ENCODE assay signal across 8 cellular contexts in the genomic region with DNA sequence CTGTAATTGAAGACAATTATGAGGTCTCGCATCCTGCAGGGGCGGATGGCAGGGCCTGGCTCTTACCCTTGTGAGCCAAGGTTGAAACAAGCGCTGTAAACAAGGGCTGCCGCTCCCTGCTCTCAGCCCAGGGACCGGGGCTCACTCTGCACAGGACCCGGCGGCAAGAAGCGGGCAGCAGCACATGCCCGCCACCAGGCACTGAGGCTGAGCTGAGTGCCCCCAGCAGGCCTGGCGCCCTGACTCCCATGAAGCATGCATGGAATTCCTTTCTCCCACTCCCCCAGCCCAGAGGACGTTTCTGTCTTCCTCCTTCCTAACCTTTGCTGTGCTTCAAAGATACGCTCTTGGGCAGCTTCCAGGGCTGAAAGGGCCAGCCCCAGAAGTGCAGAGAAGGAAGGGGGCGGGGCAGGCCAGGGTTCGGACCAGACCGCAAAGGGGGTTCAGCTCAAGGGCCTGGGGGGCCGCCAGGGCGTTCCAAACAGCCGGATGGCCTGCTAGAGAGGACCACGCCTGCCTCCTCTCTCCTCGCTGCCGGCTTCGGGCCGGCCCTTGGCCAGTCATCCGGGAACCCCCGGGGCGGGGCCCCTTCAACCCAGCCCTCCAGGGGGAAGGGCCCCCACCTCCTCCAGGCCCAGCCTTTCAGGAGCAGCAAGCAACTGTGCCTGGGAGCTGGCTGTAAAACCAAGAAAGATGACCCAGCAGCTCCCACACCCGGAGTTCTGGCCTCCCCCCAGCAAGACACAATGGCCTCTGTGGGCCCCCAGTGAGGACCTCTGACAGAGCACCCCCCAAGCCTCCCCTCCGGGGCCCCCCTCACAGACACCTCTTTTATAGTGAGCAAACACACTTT.
A peak's percentile ranks its signal among the peaks of the same experiment; 100 is the strongest.
DNase-seq lines count a peak whose midpoint lies in the region; FAIRE-seq and TF ChIP-seq lines count a peak whose summit lies in the region.

No MANE protein-coding gene starts in this region.

- H3K4me1 Mint-ChIP-seq in activated T-helper 1 cell treated with anti-CD3 and anti-CD28 coated beads, Interleukin-12 subunit alpha, Interleukin-12 subunit beta, Interleukin-2, Interleukin-4 antibody, amounts not matched to agents 30 ng/mL and 10 ng/mL and 1 ng/mL, durations not matched to agents 14 hours and 24 hours and 36 hours (ENCODE audit: low read depth) = peaks cover 5% of the 10 kb centered on the region

- no peaks in the 10 kb centered on the region for H3K9me1 ChIP-seq in endothelial cell of umbilical vein (replicated peaks; ENCODE audit: control insufficient read depth, extremely low read depth, insufficient read depth, low read length)

- H3K4me3 Mint-ChIP-seq in activated T-helper 1 cell treated with anti-CD3 and anti-CD28 coated beads, Interleukin-12 subunit alpha, Interleukin-12 subunit beta, Interleukin-2, Interleukin-4 antibody, amounts not matched to agents 30 ng/mL and 10 ng/mL and 1 ng/mL, durations not matched to agents 14 hours and 24 hours and 36 hours = no peak overlapping the region

- DNase-seq in GM19240 (ENCODE audit: insufficient read length, low spot score) (peak; percentile 48), SJCRH30 (peak; percentile 97 to 98), endothelial cell of umbilical vein (ENCODE audit: low read depth, low spot score) (peak; percentile 91), mesenchymal stem cell (peak; percentile 95), DMS53 (lab: John Stamatoyannopoulos, UW) (no peak), NCI-H774 (lab: John Stamatoyannopoulos, UW) (no peak)
- no peak for DNase-seq in activated T-helper 1 cell treated with anti-CD3 and anti-CD28 coated beads, Interleukin-12 subunit alpha, Interleukin-12 subunit beta, Interleukin-2, Interleukin-4 antibody, amounts not matched to agents 30 ng/mL and 10 ng/mL and 1 ng/mL, durations not matched to agents 14 hours and 24 hours and 36 hours (ENCODE audit: low spot score)

- H2BK5ac ChIP-seq in mesenchymal stem cell (ENCODE audit: low read depth, low read length, poor library complexity, severe bottlenecking) = peak overlapping the region; percentile 79

- H3K23ac ChIP-seq in mesenchymal stem cell (ENCODE audit: low read length in 2 of 2) = peak overlapping the region in 1 of 2 experiments; percentile 70

- H3K79me2 ChIP-seq in endothelial cell of umbilical vein (ENCODE audit: control insufficient read depth, insufficient read depth, low read length) = peaks cover 97% of the 10 kb centered on the region

- H3K4me1 ChIP-seq in SJCRH30 = peaks cover 18% of the 10 kb centered on the region
- peaks cover 97% of the 10 kb centered on the region for H3K4me1 ChIP-seq in endothelial cell of umbilical vein (ENCODE audit: control insufficient read depth, extremely low read depth, insufficient read depth, low read length)
- peaks cover 85% of the 10 kb centered on the region for H3K4me1 ChIP-seq in mesenchymal stem cell (ENCODE audit: control insufficient read depth, insufficient read depth, low read depth, low read length)

- intact Hi-C loops in endothelial cell of umbilical vein (cut with micrococcal nuclease) = loop anchor here (1.0 to 2.0 kb wide), 2 partner anchors 10 to 178 kb away; no protein-coding TSS in a partner anchor
- intact Hi-C loops in activated T-helper 1 cell treated with anti-CD3 and anti-CD28 coated beads, Interleukin-12 subunit alpha, Interleukin-12 subunit beta, Interleukin-2, Interleukin-4 antibody, amounts not matched to agents 30 ng/mL and 10 ng/mL and 1 ng/mL, durations not matched to agents 14 hours and 24 hours and 36 hours (cut with micrococcal nuclease) = no loop called here

- peak; percentile 63 for TF ChIP-seq POLR2A in endothelial cell of umbilical vein (IDR thresholded peaks at IDR 0.05; ENCODE audit: low read depth, low read length)

- H3K36me3 Mint-ChIP-seq in activated T-helper 1 cell treated with anti-CD3 and anti-CD28 coated beads, Interleukin-12 subunit alpha, Interleukin-12 subunit beta, Interleukin-2, Interleukin-4 antibody, amounts not matched to agents 30 ng/mL and 10 ng/mL and 1 ng/mL, durations not matched to agents 14 hours and 24 hours and 36 hours (ENCODE audit: low read depth) = peaks cover 2% of the 10 kb centered on the region

- peak overlapping the region in 1 of 2 experiments; percentile 57 for H3K14ac ChIP-seq in mesenchymal stem cell (ENCODE audit: low read length in 2 of 2)

- 2% methylated on average over 27 of the region's 28 CpGs for WGBS in mesenchymal stem cell

- H4K20me1 ChIP-seq in endothelial cell of umbilical vein (replicated peaks; ENCODE audit: control insufficient read depth, extremely low read depth, insufficient read depth, low read length) = peaks cover 2% of the 10 kb centered on the region

- peak overlapping the region; percentile 80 for H4K8ac ChIP-seq in mesenchymal stem cell (ENCODE audit: low read length)

- peak overlapping the region; percentile 69 for H2BK15ac ChIP-seq in mesenchymal stem cell (ENCODE audit: low read depth, poor library complexity, severe bottlenecking)

- H3K27ac ChIP-seq in SJCRH30 (peak overlapping the region; percentile 26), endothelial cell of umbilical vein (ENCODE audit: insufficient read depth, low read depth, low read length) (peak overlapping the region; percentile 94), mesenchymal stem cell (ENCODE audit: low read length, poor library complexity, severe bottlenecking) (peak overlapping the region; percentile 97), temporal lobe (ENCODE audit: low read depth, low read length) (peak overlapping the region; percentile 92)

- peak overlapping the region; percentile 74 to 99 for H3K18ac ChIP-seq in mesenchymal stem cell (ENCODE audit: low read depth in 1 of 2, low read length in 2 of 2)

- H3K27me3 ChIP-seq in SJCRH30 (peaks cover under 1% of the 10 kb centered on the region; the same call in 1 of the 2 replicates), endothelial cell of umbilical vein (ENCODE audit: control insufficient read depth in 2 of 2, insufficient read depth in 2 of 2, low read length in 2 of 2) (no peaks in the 10 kb centered on the region), mesenchymal stem cell (ENCODE audit: control insufficient read depth in 1 of 2, insufficient read depth in 1 of 2, low read length in 2 of 2) (no peaks in the 10 kb centered on the region)

- H3K27me3 Mint-ChIP-seq in activated T-helper 1 cell treated with anti-CD3 and anti-CD28 coated beads, Interleukin-12 subunit alpha, Interleukin-12 subunit beta, Interleukin-2, Interleukin-4 antibody, amounts not matched to agents 30 ng/mL and 10 ng/mL and 1 ng/mL, durations not matched to agents 14 hours and 24 hours and 36 hours (ENCODE audit: insufficient read depth) = peaks cover 3% of the 10 kb centered on the region

- POLR2A ChIA-PET in endothelial cell of umbilical vein (lab: Charles Lee) = interaction anchor here (1.1 kb wide), 1 partner anchor 9 kb away, joined by 3 read pairs; no protein-coding TSS in a partner anchor

- CTCF ChIA-PET in endothelial cell of umbilical vein (lab: Charles Lee) = interaction anchor here (0.9 to 3.7 kb wide), 6 partner anchors 9 to 177 kb away, joined by 3 to 34 read pairs (median 4); no protein-coding TSS in a partner anchor

- peak; percentile 98 for FAIRE-seq in endothelial cell of umbilical vein (lab: Jason Lieb, UNC)

- TF ChIP-seq CTCF in endothelial cell of umbilical vein (IDR thresholded peaks at IDR 0.05; ENCODE audit: extremely low read depth in 1 of 2, insufficient read depth in 1 of 2, low read depth in 1 of 2, low read length in 2 of 2) = peak in 1 of 2 donors; percentile 31

- H3K79me1 ChIP-seq in mesenchymal stem cell (replicated peaks; ENCODE audit: low read length, poor library complexity, severe bottlenecking) = no peaks in the 10 kb centered on the region

- H2AFZ ChIP-seq in endothelial cell of umbilical vein (ENCODE audit: low read depth, low read length) = no peak overlapping the region
- H2AFZ ChIP-seq in mesenchymal stem cell (ENCODE audit: low read depth, low read length) = no peak overlapping the region

- H3K9me3 ChIP-seq in SJCRH30 (replicated peaks) (no peaks in the 10 kb centered on the region), endothelial cell of umbilical vein (replicated peaks; ENCODE audit: control insufficient read depth, insufficient read depth, low read length) (no peaks in the 10 kb centered on the region), mesenchymal stem cell (ENCODE audit: control insufficient read depth, low read length) (no peaks in the 10 kb centered on the region)

- peak overlapping the region; percentile 85 for H4K91ac ChIP-seq in mesenchymal stem cell (ENCODE audit: low read length)

- H3K9ac ChIP-seq in endothelial cell of umbilical vein (replicated peaks; ENCODE audit: extremely low read depth, insufficient read depth, low read length) (peak overlapping the region; percentile 72), mesenchymal stem cell (ENCODE audit: low read length) (peak overlapping the region; percentile 86)

- dilution Hi-C loops in endothelial cell of umbilical vein (cut with MboI; ENCODE audit: extremely low pct_ligation_motif_present, low sequenced_read_pairs) = no loop called here

- H3K9me3 Mint-ChIP-seq in activated T-helper 1 cell treated with anti-CD3 and anti-CD28 coated beads, Interleukin-12 subunit alpha, Interleukin-12 subunit beta, Interleukin-2, Interleukin-4 antibody, amounts not matched to agents 30 ng/mL and 10 ng/mL and 1 ng/mL, durations not matched to agents 14 hours and 24 hours and 36 hours = no peaks in the 10 kb centered on the region

- H3K4me3 ChIP-seq in SJCRH30 (peak overlapping the region; percentile 50), endothelial cell of umbilical vein (replicated peaks in 1 of 3; ENCODE audit: insufficient read depth in 1 of 3, low read depth in 1 of 3, low read length in 3 of 3) (peak overlapping the region in 2 of 3 experiments; percentile 24 to 61), mesenchymal stem cell (ENCODE audit: insufficient read depth in 1 of 2, low read depth in 1 of 2, low read length in 2 of 2) (peak overlapping the region; percentile 40 to 80)

- H3K4me2 ChIP-seq in endothelial cell of umbilical vein (ENCODE audit: insufficient read depth, low read length) (peak overlapping the region; percentile 62), mesenchymal stem cell (ENCODE audit: low read length, poor library complexity, severe bottlenecking) (peak overlapping the region; percentile 74)

- H3K36me3 ChIP-seq in SJCRH30 = no peaks in the 10 kb centered on the region
- peaks cover 12 to 16% of the 10 kb centered on the region in 2 experiments for H3K36me3 ChIP-seq in endothelial cell of umbilical vein (ENCODE audit: control insufficient read depth in 2 of 2, extremely low read depth in 1 of 2, insufficient read depth in 2 of 2, low read length in 2 of 2)
- H3K36me3 ChIP-seq in mesenchymal stem cell (ENCODE audit: control insufficient read depth in 1 of 2, insufficient read depth in 2 of 2, low read depth in 1 of 2, low read length in 2 of 2) = peaks cover 11 to 51% of the 10 kb centered on the region in 2 experiments

- H2BK120ac ChIP-seq in mesenchymal stem cell (ENCODE audit: low read depth, low read length) = peak overlapping the region; percentile 94

- peak overlapping the region; percentile 90 for H2AK5ac ChIP-seq in mesenchymal stem cell (ENCODE audit: low read length, severe bottlenecking)

- peak overlapping the region; percentile 82 to 96 for H3K4ac ChIP-seq in mesenchymal stem cell (ENCODE audit: low read depth in 1 of 2, low read length in 2 of 2)

- no TSS peak for BruUV-seq in endothelial cell of umbilical vein (replicated peaks; lab: Mats Ljungman, UMichigan)

- no peak overlapping the region for H3K27ac Mint-ChIP-seq in activated T-helper 1 cell treated with anti-CD3 and anti-CD28 coated beads, Interleukin-12 subunit alpha, Interleukin-12 subunit beta, Interleukin-2, Interleukin-4 antibody, amounts not matched to agents 30 ng/mL and 10 ng/mL and 1 ng/mL, durations not matched to agents 14 hours and 24 hours and 36 hours

- peak overlapping the region; percentile 88 to 95 for H2BK12ac ChIP-seq in mesenchymal stem cell (ENCODE audit: low read length in 2 of 2)

Comparison
In these comparisons a context has a peak if more than half of its experiments do, and no peak if none do; other contexts are left out.
1. DNase-seq: peak in GM19240 (single experiment), SJCRH30 (2 of 2), endothelial cell of umbilical vein (single experiment) and mesenchymal stem cell (single experiment); none in activated T-helper 1 cell treated with anti-CD3 and anti-CD28 coated beads, Interleukin-12 subunit alpha, Interleukin-12 subunit beta, Interleukin-2, Interleukin-4 antibody, amounts not matched to agents 30 ng/mL and 10 ng/mL and 1 ng/mL, durations not matched to agents 14 hours and 24 hours and 36 hours (single experiment), DMS53 (single experiment) and NCI-H774 (single experiment).
2. H3K27ac ChIP-seq: peak in every context shown above with its lines; median percentile 97 in mesenchymal stem cell; 94 in endothelial cell of umbilical vein; 92 in temporal lobe; 26 in SJCRH30.
3. Peak in every context shown above with its lines, with median percentiles within 50 percentile points of each other: H3K4me3 ChIP-seq.